ENCODE assay signal across 21 cellular contexts in the genomic region with DNA sequence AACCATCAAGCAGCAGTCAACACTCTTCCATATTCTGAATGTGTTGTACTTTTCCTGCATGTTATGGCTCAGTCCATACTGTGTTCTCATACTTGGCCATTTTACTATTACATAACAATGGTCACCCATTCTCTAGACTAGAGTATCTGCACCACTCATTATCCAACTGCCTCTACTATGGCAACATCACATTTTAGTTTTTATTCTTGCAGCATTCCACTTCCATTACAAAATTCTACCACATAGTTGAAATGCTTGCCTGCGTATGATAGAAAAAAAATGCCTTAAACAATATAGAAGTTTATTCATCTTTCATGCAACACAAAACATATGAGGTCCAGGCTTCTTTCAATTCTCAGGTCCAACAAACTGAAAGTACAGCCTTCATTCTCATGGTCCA.
A peak's percentile ranks its signal among the peaks of the same experiment; 100 is the strongest.
DNase-seq lines count a peak whose midpoint lies in the region; ATAC-seq and TF ChIP-seq lines count a peak whose summit lies in the region.
"Had no signal": no experiment of that assay in that cellular context is flagged by ENCODE, and none has a peak within 500 bp of the region (broad histone marks: within the 10 kb centered on the region; RNA-seq: fewer than 3 reads in every experiment).

No MANE protein-coding gene starts in this region.

- no peak overlapping the region for H3K14ac ChIP-seq in IMR-90 (replicated peaks; ENCODE audit: low read depth, low read length)

- no peak for TF ChIP-seq POLR2A in IMR-90 (IDR thresholded peaks at IDR 0.05; ENCODE audit: low read depth, low read length)
- TF ChIP-seq POLR2A in erythroblast (IDR thresholded peaks at IDR 0.05; ENCODE audit: low read length): no peak
- TF ChIP-seq POLR2A in vagina (IDR thresholded peaks at IDR 0.05): no peak

- H3K36me3 ChIP-seq in IMR-90 (ENCODE audit: control insufficient read depth, insufficient read depth, low read length) (no peaks in the 10 kb centered on the region), vagina (no peaks in the 10 kb centered on the region)

- TF ChIP-seq RAD21 in IMR-90 (IDR thresholded peaks at IDR 0.05; ENCODE audit: low read length): no peak

- no peak overlapping the region for H2BK20ac ChIP-seq in IMR-90 (ENCODE audit: low read depth, low read length)

- no peak overlapping the region for H3K23ac ChIP-seq in IMR-90 (ENCODE audit: low read depth, low read length)

- dilution Hi-C loops in IMR-90 (cut with HindIII; ENCODE audit: low sequenced_read_pairs, unreplicated experiment): no loop called here

- no peak overlapping the region for H2AFZ ChIP-seq in IMR-90 (replicated peaks; ENCODE audit: low read length, poor library complexity)
- H2AFZ ChIP-seq: GM23338 had no signal

- no peaks in the 10 kb centered on the region for H3K9me1 ChIP-seq in IMR-90 (ENCODE audit: insufficient read depth, low read length)

- H2BK120ac ChIP-seq in IMR-90 (ENCODE audit: low read depth, low read length): no peak overlapping the region

- H3K27ac Mint-ChIP-seq in stimulated activated naive B cell treated with anti-CD40 and anti-IgM and Interleukin-4, amounts not matched to agents 10 μg/mL and 1 μg/mL and 100 μg/mL, for 72 hours: no peak overlapping the region
- H3K27ac Mint-ChIP-seq: CD4-positive, alpha-beta memory T cell; GM23338; H9 had no signal

- WGBS in IMR-90 (ENCODE audit: extremely low coverage in 2 of 2, insufficient read length in 1 of 2), 2 experiments: no CpG with 5 or more reads among the region's 1 CpG

- no peak overlapping the region for H4K5ac ChIP-seq in IMR-90 (ENCODE audit: low read depth, low read length)

- no peaks in the 10 kb centered on the region for H3K36me3 Mint-ChIP-seq in stimulated activated naive B cell treated with anti-CD40 and anti-IgM and Interleukin-4, amounts not matched to agents 10 μg/mL and 1 μg/mL and 100 μg/mL, for 72 hours
- H3K36me3 Mint-ChIP-seq: CD4-positive, alpha-beta memory T cell had no signal

- peak; percentile 57 for DNase-seq in EH (ENCODE audit: low read depth)
- DNase-seq in IMR-90: peak; percentile 45
- DNase-seq in choroid plexus epithelial cell (ENCODE audit: low read depth): peak; percentile 38
- no peak for DNase-seq in erythroblast (lab: John Stamatoyannopoulos, UW)
- DNase-seq in stimulated activated naive B cell treated with anti-CD40 and anti-IgM and Interleukin-4, amounts not matched to agents 10 μg/mL and 1 μg/mL and 100 μg/mL, for 72 hours: no peak
- DNase-seq in stimulated activated CD4-positive, alpha-beta T cell treated with anti-CD3 and anti-CD28 coated beads, Interleukin-15, amount 100 ng/mL, for 24 hours: no peak
- DNase-seq in vagina (ENCODE audit: extremely low spot score in 2 of 2): no peak
- DNase-seq: 8988T; ACHN; C1 segment of cervical spinal cord; Calu3; CD4-positive, alpha-beta memory T cell; COR-L47; DMS53; DMS79 treated with DMSO at 0.1 percent for 48 hours; GDM1; H9 had no signal

- no peaks in the 10 kb centered on the region for H3K4me1 Mint-ChIP-seq in stimulated activated naive B cell treated with anti-CD40 and anti-IgM and Interleukin-4, amounts not matched to agents 10 μg/mL and 1 μg/mL and 100 μg/mL, for 72 hours
- H3K4me1 Mint-ChIP-seq: CD4-positive, alpha-beta memory T cell; GM23338; H9 had no signal

- peak overlapping the region; percentile 47 for H2BK5ac ChIP-seq in IMR-90 (ENCODE audit: low read depth, low read length, poor library complexity, severe bottlenecking)

- TF ChIP-seq CTCF in IMR-90 (conservative IDR thresholded peaks at IDR 0.05; ENCODE audit: low read depth, low read length) (no peak), choroid plexus epithelial cell (conservative IDR thresholded peaks at IDR 0.05; ENCODE audit: low read depth, low read length) (no peak), vagina (IDR thresholded peaks at IDR 0.05) (no peak)

- no peak overlapping the region for H4K91ac ChIP-seq in IMR-90 (ENCODE audit: insufficient read depth, low read depth, low read length)

- H3K9ac ChIP-seq in IMR-90 (ENCODE audit: low read depth, low read length): no peak overlapping the region

- no peak overlapping the region for H3K4me3 Mint-ChIP-seq in stimulated activated naive B cell treated with anti-CD40 and anti-IgM and Interleukin-4, amounts not matched to agents 10 μg/mL and 1 μg/mL and 100 μg/mL, for 72 hours
- H3K4me3 Mint-ChIP-seq: CD4-positive, alpha-beta memory T cell; GM23338; H9 had no signal

- H3K27me3 ChIP-seq in IMR-90 (ENCODE audit: control insufficient read depth, insufficient read depth, low read length): no peaks in the 10 kb centered on the region
- no peaks in the 10 kb centered on the region for H3K27me3 ChIP-seq in vagina

- CTCF ChIA-PET in IMR-90 (lab: Yijun Ruan, JAX): interaction anchor here (0.7 kb wide), 1 partner anchor 488 kb away, joined by 4 read pairs; no protein-coding TSS in a partner anchor

- no peak overlapping the region for H2AK9ac ChIP-seq in IMR-90 (replicated peaks; ENCODE audit: low read depth, low read length, poor library complexity)

- POLR2A ChIA-PET in IMR-90 (lab: Charles Lee; ENCODE audit: unreplicated experiment): no interaction called here

- intact Hi-C loops in IMR-90 (cut with micrococcal nuclease): no loop called here
- intact Hi-C loops in vagina (cut with DNase I): no loop called here

- no peaks in the 10 kb centered on the region for H3K4me1 ChIP-seq in IMR-90 (ENCODE audit: control insufficient read depth, insufficient read depth, low read length)
- H3K4me1 ChIP-seq in vagina: no peaks in the 10 kb centered on the region
- H3K4me1 ChIP-seq: A549 had no signal

- H4K20me1 ChIP-seq in IMR-90 (ENCODE audit: insufficient read depth, low read length): no peaks in the 10 kb centered on the region

- H3K79me1 ChIP-seq in IMR-90 (ENCODE audit: low read depth in 1 of 2, low read length in 2 of 2): no peaks in the 10 kb centered on the region

- no peak overlapping the region for H3K4ac ChIP-seq in IMR-90 (ENCODE audit: low read depth, low read length)

- H3K56ac ChIP-seq in IMR-90 (ENCODE audit: extremely low read depth, insufficient read depth, low read length): no peak overlapping the region

- H3K27ac ChIP-seq in IMR-90 (ENCODE audit: insufficient read depth, low read length) (no peak overlapping the region), vagina (no peak overlapping the region)
- H3K27ac ChIP-seq: A549 had no signal

- H3K9me3 ChIP-seq in IMR-90 (ENCODE audit: control insufficient read depth, insufficient read depth, low read length): no peaks in the 10 kb centered on the region
- no peaks in the 10 kb centered on the region for H3K9me3 ChIP-seq in vagina
- H3K9me3 ChIP-seq: A549 had no signal

- H3K9me3 Mint-ChIP-seq in stimulated activated naive B cell treated with anti-CD40 and anti-IgM and Interleukin-4, amounts not matched to agents 10 μg/mL and 1 μg/mL and 100 μg/mL, for 72 hours: peaks cover 0 to 2% of the 10 kb centered on the region in 2 donors
- H3K9me3 Mint-ChIP-seq: GM23338, H9 had no signal

- H3K4me3 ChIP-seq in IMR-90 (ENCODE audit: insufficient read depth, low read depth, low read length) (no peak overlapping the region), choroid plexus epithelial cell (ENCODE audit: low read depth, low read length) (no peak overlapping the region), vagina (no peak overlapping the region)
- H3K4me3 ChIP-seq: A549, GM12878, GM23338 had no signal

- in situ Hi-C loops in IMR-90 (cut with MboI; ENCODE audit: low sequenced_read_pairs): no loop called here

- H3K4me2 ChIP-seq in IMR-90 (ENCODE audit: low read depth, low read length): no peak overlapping the region
- H3K4me2 ChIP-seq: A549, GM23338 had no signal

- H3K27me3 Mint-ChIP-seq in stimulated activated naive B cell treated with anti-CD40 and anti-IgM and Interleukin-4, amounts not matched to agents 10 μg/mL and 1 μg/mL and 100 μg/mL, for 72 hours: no peaks in the 10 kb centered on the region
- H3K27me3 Mint-ChIP-seq: CD4-positive, alpha-beta memory T cell had no signal

- H3K18ac ChIP-seq in IMR-90 (ENCODE audit: low read depth, low read length): no peak overlapping the region; the same call in 1 of the 2 replicates

- ATAC-seq in IMR-90 (ENCODE audit: low read depth): peak; percentile 57; the same call in 1 of the 2 replicates
- no peak for ATAC-seq in stimulated activated naive B cell treated with anti-CD40 and anti-IgM and Interleukin-4, amounts not matched to agents 10 μg/mL and 1 μg/mL and 100 μg/mL, for 72 hours (replicated peaks)
- ATAC-seq: A549, GM12878, GM23338, HCT116 had no signal

- BruUV-seq in IMR-90 (replicated peaks; lab: Mats Ljungman, UMichigan): no TSS peak

- H4K8ac ChIP-seq in IMR-90 (ENCODE audit: low read depth in 2 of 2, low read length in 2 of 2): no peak overlapping the region

- H2BK15ac ChIP-seq in IMR-90 (ENCODE audit: low read depth, low read length): no peak overlapping the region

- H2AK5ac ChIP-seq in IMR-90 (ENCODE audit: low read depth, low read length): no peak overlapping the region

TF ChIP-seq in IMR-90, 13 proteins besides CTCF, POLR2A, EP300 and RAD21:
- TF ChIP-seq RFX5 (IDR thresholded peaks at IDR 0.05; ENCODE audit: low read depth, low read length) (no peak), CEBPB (IDR thresholded peaks at IDR 0.05; ENCODE audit: low read depth, low read length) (peak; percentile 10; the same call in 1 of the 2 replicates)
TF ChIP-seq in IMR-90: peak in this region for 1.

Comparison
In these comparisons a context has a peak if more than half of its experiments do, and no peak if none do; other contexts are left out.
1. DNase-seq: peak in EH (single experiment), IMR-90 (single experiment) and choroid plexus epithelial cell (single experiment); none in erythroblast (0 of 2), stimulated activated naive B cell treated with anti-CD40 and anti-IgM and Interleukin-4, amounts not matched to agents 10 μg/mL and 1 μg/mL and 100 μg/mL, for 72 hours (single experiment), stimulated activated CD4-positive, alpha-beta T cell treated with anti-CD3 and anti-CD28 coated beads, Interleukin-15, amount 100 ng/mL, for 24 hours (single experiment) and vagina (0 of 2).